Comparison of ENCODE assay signal across 1 cellular context in the genomic region with DNA sequence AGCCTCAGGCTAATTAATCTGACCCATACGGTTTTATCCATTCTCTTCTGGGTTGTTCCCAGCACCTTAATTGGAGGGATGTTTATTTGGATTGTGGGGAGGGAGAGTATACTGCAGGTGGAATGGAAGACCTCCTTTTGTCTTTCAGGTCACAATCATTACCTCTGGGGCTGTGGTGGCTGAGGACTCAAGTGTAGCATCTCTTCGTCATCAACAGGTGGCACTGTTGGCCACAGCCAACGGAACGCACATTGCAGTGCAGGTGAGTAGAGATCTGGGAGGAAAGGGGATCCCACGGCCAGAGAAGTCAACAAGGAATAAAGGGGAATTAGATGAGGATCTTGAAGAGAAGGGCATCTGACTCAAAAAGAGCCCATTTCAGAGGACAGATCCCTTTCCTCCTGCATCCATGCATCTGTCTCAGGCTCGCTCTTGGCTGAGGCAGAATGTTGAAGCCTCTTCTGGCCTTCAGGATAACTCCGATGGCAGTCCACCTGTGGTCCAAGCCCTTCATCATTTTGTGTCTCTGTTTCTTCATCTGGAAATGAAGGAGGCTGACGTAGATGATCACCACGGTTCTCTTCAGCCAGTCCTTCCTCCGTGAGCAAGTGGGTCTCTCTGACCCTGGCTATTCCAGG.
TF ChIP-seq lines count a peak whose summit lies in the region.

No MANE protein-coding gene starts in this region.

TF ChIP-seq in endothelial cell of umbilical vein, 7 proteins besides CTCF, POLR2A, EP300 and RAD21:
- TF ChIP-seq POLR2AphosphoS5 (IDR thresholded peaks at IDR 0.05; ENCODE audit: insufficient read depth, low read depth, low read length), result no peak
- no peak for TF ChIP-seq FOS (IDR thresholded peaks at IDR 0.05; ENCODE audit: borderline replicate concordance, insufficient read depth, low read length)
- no peak for TF ChIP-seq EZH2 (IDR thresholded peaks at IDR 0.05; ENCODE audit: borderline replicate concordance, low read depth, low read length, severe bottlenecking)
- no peak for TF ChIP-seq MAX (IDR thresholded peaks at IDR 0.05; ENCODE audit: insufficient read depth, insufficient read length)
- no peak for TF ChIP-seq JUN (IDR thresholded peaks at IDR 0.05; ENCODE audit: borderline replicate concordance, insufficient read depth, insufficient read length, low read depth)
- no peak for TF ChIP-seq MYC (IDR thresholded peaks at IDR 0.05; ENCODE audit: low read depth, low read length)
- no peak for TF ChIP-seq GATA2 (IDR thresholded peaks at IDR 0.05; ENCODE audit: insufficient read depth, insufficient read length, low read depth, low read length)
